Comparison of ENCODE assay signal across 2 cellular contexts in the genomic region with DNA sequence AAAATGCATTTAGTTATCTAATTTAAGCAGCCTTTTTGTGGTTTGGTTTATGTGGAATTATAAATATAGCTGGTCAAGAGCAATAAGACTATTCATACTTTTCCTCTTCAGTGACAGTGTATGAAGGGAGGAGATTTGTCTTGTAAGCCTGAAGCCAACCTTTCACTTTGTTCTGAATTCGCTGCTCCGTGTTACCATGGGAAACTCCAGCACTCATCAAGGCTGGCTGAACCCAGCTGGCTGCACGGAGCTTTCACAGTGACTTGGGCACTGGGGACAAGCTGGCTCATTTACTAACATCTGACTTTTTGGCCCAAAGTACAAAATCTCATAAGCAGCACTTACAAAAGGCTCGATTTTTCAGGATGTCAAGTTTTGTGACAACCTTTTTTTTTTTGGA.
TF ChIP-seq lines count a peak whose summit lies in the region.

No MANE protein-coding gene starts in this region.

TF ChIP-seq in IMR-90, 13 proteins besides CTCF, POLR2A, EP300 and RAD21:
- TF ChIP-seq FOS (IDR thresholded peaks at IDR 0.05; ENCODE audit: low read depth, low read length) (no peak), CHD1 (IDR thresholded peaks at IDR 0.05; ENCODE audit: low read depth, low read length) (no peak), SMC3 (IDR thresholded peaks at IDR 0.05; ENCODE audit: low read depth, low read length) (no peak), RFX5 (IDR thresholded peaks at IDR 0.05; ENCODE audit: low read depth, low read length) (no peak), MAFK (IDR thresholded peaks at IDR 0.05; ENCODE audit: low read depth, low read length) (no peak), NFE2L2 (IDR thresholded peaks at IDR 0.05; ENCODE audit: low read depth, low read length) (no peak), CEBPB (IDR thresholded peaks at IDR 0.05; ENCODE audit: low read depth, low read length) (no peak), RCOR1 (IDR thresholded peaks at IDR 0.05; ENCODE audit: insufficient replicate concordance, low read length) (no peak), MXI1 (IDR thresholded peaks at IDR 0.05; ENCODE audit: borderline replicate concordance, low read depth, low read length) (no peak), BHLHE40 (IDR thresholded peaks at IDR 0.05; ENCODE audit: low read depth, low read length) (no peak), MAZ (IDR thresholded peaks at IDR 0.05; ENCODE audit: borderline replicate concordance, low read depth, low read length) (no peak)
- TF ChIP-seq, protein P1, sequence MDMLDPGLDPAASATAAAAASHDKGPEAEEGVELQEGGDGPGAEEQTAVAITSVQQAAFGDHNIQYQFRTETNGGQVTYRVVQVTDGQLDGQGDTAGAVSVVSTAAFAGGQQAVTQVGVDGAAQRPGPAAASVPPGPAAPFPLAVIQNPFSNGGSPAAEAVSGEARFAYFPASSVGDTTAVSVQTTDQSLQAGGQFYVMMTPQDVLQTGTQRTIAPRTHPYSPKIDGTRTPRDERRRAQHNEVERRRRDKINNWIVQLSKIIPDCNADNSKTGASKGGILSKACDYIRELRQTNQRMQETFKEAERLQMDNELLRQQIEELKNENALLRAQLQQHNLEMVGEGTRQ (IDR thresholded peaks at IDR 0.05; ENCODE audit: low read depth, low read length) = no peak
- TF ChIP-seq, protein P2, sequence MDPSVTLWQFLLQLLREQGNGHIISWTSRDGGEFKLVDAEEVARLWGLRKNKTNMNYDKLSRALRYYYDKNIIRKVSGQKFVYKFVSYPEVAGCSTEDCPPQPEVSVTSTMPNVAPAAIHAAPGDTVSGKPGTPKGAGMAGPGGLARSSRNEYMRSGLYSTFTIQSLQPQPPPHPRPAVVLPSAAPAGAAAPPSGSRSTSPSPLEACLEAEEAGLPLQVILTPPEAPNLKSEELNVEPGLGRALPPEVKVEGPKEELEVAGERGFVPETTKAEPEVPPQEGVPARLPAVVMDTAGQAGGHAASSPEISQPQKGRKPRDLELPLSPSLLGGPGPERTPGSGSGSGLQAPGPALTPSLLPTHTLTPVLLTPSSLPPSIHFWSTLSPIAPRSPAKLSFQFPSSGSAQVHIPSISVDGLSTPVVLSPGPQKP (IDR thresholded peaks at IDR 0.05; ENCODE audit: borderline replicate concordance, low read depth, low read length) = no peak
TF ChIP-seq in IMR-90: peak in this region for 0.

TF ChIP-seq in K562, 482 proteins besides CTCF, POLR2A, EP300 and RAD21:
- TF ChIP-seq JUND (IDR thresholded peaks at IDR 0.05; ENCODE audit: borderline replicate concordance, low read depth, low read length) (no peak), JUND (tag; IDR thresholded peaks at IDR 0.05; ENCODE audit: borderline replicate concordance, low read depth, low read length) (no peak), MIER1 (IDR thresholded peaks at IDR 0.05; ENCODE audit: low read depth) (no peak), RBM34 (IDR thresholded peaks at IDR 0.05; ENCODE audit: borderline replicate concordance, insufficient read depth, low read length) (no peak), XRCC4 (IDR thresholded peaks at IDR 0.05; ENCODE audit: extremely low read depth, insufficient read depth, insufficient read length) (no peak), DLX4 (CRISPR knock-in tag; IDR thresholded peaks at IDR 0.05) (no peak), ZNF146 (CRISPR knock-in tag; IDR thresholded peaks at IDR 0.05; ENCODE audit: unreplicated experiment) (no peak), SNAPC5 (CRISPR knock-in tag; IDR thresholded peaks at IDR 0.05) (no peak), ELF4 (CRISPR knock-in tag; IDR thresholded peaks at IDR 0.05) (no peak), ZNF224 (CRISPR knock-in tag; IDR thresholded peaks at IDR 0.05) (no peak), ZNF12 (CRISPR knock-in tag; IDR thresholded peaks at IDR 0.05) (no peak)
- TF ChIP-seq, protein P3, sequence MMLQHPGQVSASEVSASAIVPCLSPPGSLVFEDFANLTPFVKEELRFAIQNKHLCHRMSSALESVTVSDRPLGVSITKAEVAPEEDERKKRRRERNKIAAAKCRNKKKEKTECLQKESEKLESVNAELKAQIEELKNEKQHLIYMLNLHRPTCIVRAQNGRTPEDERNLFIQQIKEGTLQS (IDR thresholded peaks at IDR 0.05) = no peak
- TF ChIP-seq, protein P3 (CRISPR knock-in tag; conservative IDR thresholded peaks at IDR 0.05) = no peak
- TF ChIP-seq, protein P4, sequence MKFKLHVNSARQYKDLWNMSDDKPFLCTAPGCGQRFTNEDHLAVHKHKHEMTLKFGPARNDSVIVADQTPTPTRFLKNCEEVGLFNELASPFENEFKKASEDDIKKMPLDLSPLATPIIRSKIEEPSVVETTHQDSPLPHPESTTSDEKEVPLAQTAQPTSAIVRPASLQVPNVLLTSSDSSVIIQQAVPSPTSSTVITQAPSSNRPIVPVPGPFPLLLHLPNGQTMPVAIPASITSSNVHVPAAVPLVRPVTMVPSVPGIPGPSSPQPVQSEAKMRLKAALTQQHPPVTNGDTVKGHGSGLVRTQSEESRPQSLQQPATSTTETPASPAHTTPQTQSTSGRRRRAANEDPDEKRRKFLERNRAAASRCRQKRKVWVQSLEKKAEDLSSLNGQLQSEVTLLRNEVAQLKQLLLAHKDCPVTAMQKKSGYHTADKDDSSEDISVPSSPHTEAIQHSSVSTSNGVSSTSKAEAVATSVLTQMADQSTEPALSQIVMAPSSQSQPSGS (CRISPR knock-in tag; IDR thresholded peaks at IDR 0.05) = no peak
TF ChIP-seq in K562: peak in this region for 0.
